Comparison of ENCODE assay signal across 8 cellular contexts in the genomic region with DNA sequence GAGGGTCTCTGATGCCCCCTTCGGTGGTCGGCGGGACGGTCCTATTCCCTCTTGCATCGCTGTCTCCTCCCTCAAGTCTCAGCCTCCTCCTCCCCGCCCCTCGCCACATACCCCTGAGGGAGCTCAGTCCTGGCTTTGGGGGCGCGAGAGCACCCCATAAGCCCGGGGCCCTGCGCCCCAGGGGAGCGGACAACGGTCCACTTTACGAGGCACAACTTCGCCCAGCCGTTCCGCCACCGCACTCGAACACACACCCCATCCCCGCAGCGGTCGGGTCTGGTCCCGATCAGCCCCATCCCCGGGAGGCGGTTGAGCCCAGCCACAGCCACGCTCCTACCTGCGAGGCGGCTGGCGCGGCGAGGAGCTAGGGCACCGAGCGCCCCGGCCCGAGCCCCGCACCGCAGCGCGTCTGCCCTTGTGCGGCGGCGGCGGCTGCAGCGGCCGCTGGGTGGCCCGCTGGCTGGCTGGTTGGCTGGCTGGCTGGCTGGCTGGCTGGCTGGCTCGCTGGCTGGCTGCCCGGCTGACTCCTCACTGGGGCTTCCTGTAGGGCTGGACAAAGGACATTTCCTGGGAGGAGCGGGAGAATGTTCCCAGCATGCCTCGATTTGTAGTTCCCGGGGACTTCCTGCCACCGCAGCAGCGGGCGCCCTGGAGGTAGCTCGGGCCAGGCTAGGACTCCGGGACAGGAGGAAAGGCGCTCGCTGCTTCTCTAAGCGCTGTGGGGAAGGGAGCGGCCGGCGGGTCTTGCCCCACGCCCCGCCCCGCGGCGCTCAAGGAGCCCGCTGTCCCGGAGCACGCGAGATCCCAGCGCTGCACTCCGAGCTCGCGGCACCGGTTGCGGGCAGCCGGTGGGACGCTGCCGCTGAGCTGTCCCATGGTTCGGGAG. TPM values are rescaled to one million over a fixed set of nuclear protein-coding genes. Genes with fewer than 3 reads are reported as not detected.
DNase-seq lines count a peak whose midpoint lies in the region; ATAC-seq lines count a peak whose summit lies in the region.

TSS of gene ZNF697 (minus strand) at position 533 of the 886 bp plus-strand sequence. CDS start 22,166 bp downstream, outside the sequence.

- peaks cover 2 to 8% (median 6%) of the 10 kb centered on the region in 3 donors for H3K4me1 Mint-ChIP-seq in CD8-positive, alpha-beta memory T cell

- H3K4me3 ChIP-seq in CD8-positive, alpha-beta memory T cell (ENCODE audit: low read length): peak within 1 kb of the TSS; percentile 12
- peak within 1 kb of the TSS; percentile 82 to 89 for H3K4me3 ChIP-seq in muscle layer of colon (ENCODE audit: low read depth in 1 of 2, low read length in 2 of 2)
- H3K4me3 ChIP-seq in stomach smooth muscle (ENCODE audit: low read length in 2 of 2): peak within 1 kb of the TSS; percentile 80 to 87

- H3K36me3 Mint-ChIP-seq in CD8-positive, alpha-beta memory T cell: no peaks in the 10 kb centered on the region

- no peak for DNase-seq in CD8-positive, alpha-beta memory T cell
- DNase-seq in GM19240 (ENCODE audit: insufficient read length, low spot score): peak; percentile 32
- peak; percentile 94 for DNase-seq in NCI-H446 treated with DMSO at 0.1 percent for 48 hours (lab: John Stamatoyannopoulos, UW)
- peak; percentile 21 for DNase-seq in activated CD8-positive, alpha-beta memory T cell treated with anti-CD3 and anti-CD28 coated beads, Interleukin-2, amount 50 U/mL, for 24 hours (ENCODE audit: extremely low read depth)
- DNase-seq in fibroblast of gingiva (ENCODE audit: low read depth): peak; percentile 98

- no peaks in the 10 kb centered on the region for H3K4me1 ChIP-seq in CD8-positive, alpha-beta memory T cell (ENCODE audit: insufficient read depth, low read length)
- H3K4me1 ChIP-seq in muscle layer of colon (ENCODE audit: insufficient read depth, low read length) (peaks cover 12% of the 10 kb centered on the region), stomach smooth muscle (ENCODE audit: control insufficient read depth, insufficient read depth, low read length) (peaks cover 7% of the 10 kb centered on the region)

- H3K9me3 Mint-ChIP-seq in CD8-positive, alpha-beta memory T cell: peaks cover 0 to 8% (median 2%) of the 10 kb centered on the region in 5 donors

- peak within 1 kb of the TSS; percentile 8 to 81 (median 58) for H3K4me3 Mint-ChIP-seq in CD8-positive, alpha-beta memory T cell

- H3K9ac ChIP-seq in muscle layer of colon (ENCODE audit: low read length) (peak within 1 kb of the TSS; percentile 49), stomach smooth muscle (ENCODE audit: low read length in 2 of 2) (peak within 1 kb of the TSS; percentile 72 to 74)

- POLR2A ChIA-PET in CD8-positive, alpha-beta memory T cell (lab: Charles Lee): no interaction called here

- peak; percentile 55 for ATAC-seq in HG03378 (IDR thresholded peaks at IDR 0.05; ENCODE audit: unreplicated experiment)

- H3K27ac Mint-ChIP-seq in CD8-positive, alpha-beta memory T cell: no peak within 1 kb of the TSS

- H3K27ac ChIP-seq in CD8-positive, alpha-beta memory T cell (ENCODE audit: low read depth, low read length): peak within 1 kb of the TSS; percentile 48
- H3K27ac ChIP-seq in muscle layer of colon (ENCODE audit: low read depth, low read length): peak within 1 kb of the TSS; percentile 80
- peak within 1 kb of the TSS; percentile 58 for H3K27ac ChIP-seq in stomach smooth muscle (ENCODE audit: low read length)

- no peaks in the 10 kb centered on the region for H3K9me3 ChIP-seq in CD8-positive, alpha-beta memory T cell (ENCODE audit: low read length)
- no peaks in the 10 kb centered on the region for H3K9me3 ChIP-seq in muscle layer of colon (ENCODE audit: low read length)
- no peaks in the 10 kb centered on the region for H3K9me3 ChIP-seq in stomach smooth muscle (ENCODE audit: control insufficient read depth in 2 of 2, low read length in 2 of 2)

- H3K27me3 Mint-ChIP-seq in CD8-positive, alpha-beta memory T cell: peaks cover 30 to 81% of the 10 kb centered on the region in 2 donors

- no peaks in the 10 kb centered on the region for H3K36me3 ChIP-seq in CD8-positive, alpha-beta memory T cell (ENCODE audit: insufficient read depth, low read length)
- no peaks in the 10 kb centered on the region for H3K36me3 ChIP-seq in muscle layer of colon (ENCODE audit: insufficient read depth, low read length)
- no peaks in the 10 kb centered on the region for H3K36me3 ChIP-seq in stomach smooth muscle (ENCODE audit: control insufficient read depth in 2 of 2, insufficient read depth in 2 of 2, low read length in 2 of 2)

- CTCF ChIA-PET in CD8-positive, alpha-beta memory T cell (lab: Charles Lee): no interaction called here

- peaks cover 9% of the 10 kb centered on the region for H3K27me3 ChIP-seq in CD8-positive, alpha-beta memory T cell (ENCODE audit: insufficient read depth, low read length, poor library complexity, severe bottlenecking)
- H3K27me3 ChIP-seq in muscle layer of colon (ENCODE audit: control insufficient read depth in 1 of 2, insufficient read depth in 2 of 2, low read length in 2 of 2): no peaks in the 10 kb centered on the region
- no peaks in the 10 kb centered on the region for H3K27me3 ChIP-seq in stomach smooth muscle (ENCODE audit: control insufficient read depth in 1 of 2, insufficient read depth in 2 of 2, low read length in 2 of 2)

RNA-seq across cellular contexts. Expression of gene ZNF697, which starts in this region (rescaled TPM):
- under 1 TPM; 0.72 to 0.78 TPM for total RNA-seq in CD8-positive, alpha-beta memory T cell
- not detected for polyA plus RNA-seq in CD8-positive, alpha-beta memory T cell

Comparison
In these comparisons a context has a peak if more than half of its experiments do, and no peak if none do; other contexts are left out.
1. DNase-seq: peak in GM19240 (single experiment), NCI-H446 treated with DMSO at 0.1 percent for 48 hours (single experiment), activated CD8-positive, alpha-beta memory T cell treated with anti-CD3 and anti-CD28 coated beads, Interleukin-2, amount 50 U/mL, for 24 hours (single experiment) and fibroblast of gingiva (single experiment); none in CD8-positive, alpha-beta memory T cell (0 of 5).
2. H3K4me3 ChIP-seq: peak in every context shown above with its lines; median percentile 86 in muscle layer of colon; 84 in stomach smooth muscle; 12 in CD8-positive, alpha-beta memory T cell.
3. Peak in every context shown above with its lines, with median percentiles within 50 percentile points of each other: H3K27ac ChIP-seq.